In the genomic region with DNA sequence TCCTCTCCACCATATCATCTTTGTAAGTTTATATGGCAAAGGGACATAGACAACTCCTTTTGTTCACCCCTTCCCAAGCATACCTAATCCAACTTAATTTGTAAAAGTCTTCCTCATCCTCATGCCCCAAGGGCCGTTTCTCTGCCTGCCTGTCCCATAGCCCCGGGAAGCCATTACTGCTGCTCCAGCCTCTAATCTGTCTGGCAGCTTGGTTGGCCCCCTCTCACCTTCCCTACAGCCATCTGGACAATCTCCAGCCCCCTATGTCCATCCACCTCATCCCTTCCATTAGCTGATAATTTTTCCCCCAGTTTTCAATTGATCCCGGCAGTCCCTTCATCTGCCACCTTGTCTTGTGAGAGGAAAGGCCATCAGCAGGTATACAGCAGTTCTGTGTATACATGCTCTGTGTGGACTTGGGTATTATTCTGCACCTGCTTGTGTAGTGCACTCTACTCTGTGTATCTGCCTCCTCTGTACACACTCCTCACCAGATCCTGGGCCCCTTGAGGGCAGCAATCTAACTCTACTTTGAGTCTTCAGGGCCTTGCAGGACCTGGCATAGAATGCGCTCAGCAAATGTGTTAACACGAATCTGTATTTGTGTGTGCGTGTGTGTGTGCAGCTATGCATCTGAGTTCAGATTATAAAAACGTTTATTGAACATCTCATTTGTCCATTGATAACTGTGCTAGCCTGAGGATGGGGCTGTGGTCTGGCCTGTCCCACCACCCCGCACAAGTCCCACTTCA, we compare ENCODE assay signal across 8 cellular contexts. TPM values are rescaled to one million over a fixed set of nuclear protein-coding genes. Genes with fewer than 3 reads are reported as not detected.
DNase-seq lines count a peak whose midpoint lies in the region; ATAC-seq, FAIRE-seq and TF ChIP-seq lines count a peak whose summit lies in the region.

No MANE protein-coding gene starts in this region.

- no peaks in the 10 kb centered on the region for H3K9me3 Mint-ChIP-seq in activated naive CD8-positive, alpha-beta T cell treated with anti-CD3 and anti-CD28 coated beads, Interleukin-2, amount 50 U/mL, for 24 hours

- H3K9me3 ChIP-seq in keratinocyte (ENCODE audit: control insufficient read depth, low read depth, low read length), result no peaks in the 10 kb centered on the region
- no peaks in the 10 kb centered on the region for H3K9me3 ChIP-seq in thoracic aorta

- ATAC-seq in activated naive CD8-positive, alpha-beta T cell treated with anti-CD3 and anti-CD28 coated beads, Interleukin-2, amount 50 U/mL, for 24 hours, result no peak
- ATAC-seq in thoracic aorta (ENCODE audit: insufficient number of reproducible peaks, low FRiP score, low read depth), result no peak
- no peak for ATAC-seq in HG03521 (IDR thresholded peaks at IDR 0.05; ENCODE audit: unreplicated experiment)
- no peak for ATAC-seq in HG03342 (IDR thresholded peaks at IDR 0.05; ENCODE audit: unreplicated experiment)

- H4K20me1 ChIP-seq in keratinocyte (ENCODE audit: control insufficient read depth, extremely low read depth, insufficient read depth, low read length), result no peaks in the 10 kb centered on the region

- TF ChIP-seq CTCF in keratinocyte (optimal IDR thresholded peaks at IDR 0.05 in 1 of 3, IDR thresholded peaks at IDR 0.05 in 1 of 3, conservative IDR thresholded peaks at IDR 0.05 in 1 of 3; ENCODE audit: extremely low read depth in 1 of 3, insufficient read depth in 2 of 3, low read length in 3 of 3), result no peak
- no peak for TF ChIP-seq CTCF in thoracic aorta (IDR thresholded peaks at IDR 0.05)

- H3K9ac ChIP-seq in keratinocyte (ENCODE audit: control insufficient read depth, extremely low read depth, insufficient read depth, low read length), result peak overlapping the region; percentile 73

- H3K4me2 ChIP-seq in keratinocyte (ENCODE audit: control insufficient read depth, extremely low read depth, insufficient read depth, low read depth, low read length), result peak overlapping the region; percentile 85

- dilution Hi-C loops in keratinocyte (cut with MboI; ENCODE audit: extremely low pct_ligation_motif_present, low sequenced_read_pairs), result no loop called here

- H3K9me1 ChIP-seq in keratinocyte (ENCODE audit: control insufficient read depth, extremely low read depth, insufficient read depth, low read length), result no peaks in the 10 kb centered on the region

- H3K27me3 Mint-ChIP-seq in activated naive CD8-positive, alpha-beta T cell treated with anti-CD3 and anti-CD28 coated beads, Interleukin-2, amount 50 U/mL, for 24 hours, result no peaks in the 10 kb centered on the region

- no peaks in the 10 kb centered on the region for H3K36me3 ChIP-seq in keratinocyte (ENCODE audit: control insufficient read depth in 2 of 2, extremely low read depth in 1 of 2, insufficient read depth in 2 of 2, low read length in 2 of 2)
- no peaks in the 10 kb centered on the region for H3K36me3 ChIP-seq in thoracic aorta

- H3K27ac ChIP-seq in keratinocyte (ENCODE audit: control insufficient read depth, insufficient read depth, low read length) (peak overlapping the region; percentile 98), thoracic aorta (peak overlapping the region; percentile 100)

- DNase-seq in GDM1 (lab: John Stamatoyannopoulos, UW), result peak; percentile 59
- DNase-seq in NCI-H1436 treated with DMSO at 0.1 percent for 48 hours (lab: John Stamatoyannopoulos, UW), result peak; percentile 89
- no peak for DNase-seq in activated naive CD8-positive, alpha-beta T cell treated with anti-CD3 and anti-CD28 coated beads, Interleukin-2, amount 50 U/mL, for 24 hours
- DNase-seq in keratinocyte (ENCODE audit: low read depth, low spot score), result no peak
- no peak for DNase-seq in thoracic aorta (ENCODE audit: low spot score)
- DNase-seq in stimulated activated CD4-positive, alpha-beta T cell treated with anti-CD3 and anti-CD28 coated beads, Interleukin-4, amount 100 ng/mL, for 24 hours, result no peak

- FAIRE-seq in keratinocyte (lab: Jason Lieb, UNC), result no peak

- H3K27ac Mint-ChIP-seq in activated naive CD8-positive, alpha-beta T cell treated with anti-CD3 and anti-CD28 coated beads, Interleukin-2, amount 50 U/mL, for 24 hours, result peak overlapping the region; percentile 95

- H3K4me1 ChIP-seq in keratinocyte (ENCODE audit: control insufficient read depth, extremely low read depth, insufficient read depth, low read length), result peaks cover 39% of the 10 kb centered on the region
- H3K4me1 ChIP-seq in thoracic aorta (ENCODE audit: control insufficient read depth in 1 of 2, low read depth in 2 of 2), result peaks cover 40 to 63% of the 10 kb centered on the region in 2 donors

- H3K4me3 Mint-ChIP-seq in activated naive CD8-positive, alpha-beta T cell treated with anti-CD3 and anti-CD28 coated beads, Interleukin-2, amount 50 U/mL, for 24 hours, result peak overlapping the region; percentile 65

- H3K4me1 Mint-ChIP-seq in activated naive CD8-positive, alpha-beta T cell treated with anti-CD3 and anti-CD28 coated beads, Interleukin-2, amount 50 U/mL, for 24 hours, result peaks cover 74% of the 10 kb centered on the region

- H3K27me3 ChIP-seq in keratinocyte (ENCODE audit: control insufficient read depth, extremely low read depth, insufficient read depth, low read length), result no peaks in the 10 kb centered on the region
- no peaks in the 10 kb centered on the region for H3K27me3 ChIP-seq in thoracic aorta (replicated peaks; ENCODE audit: insufficient read depth)

- H3K79me2 ChIP-seq in keratinocyte (ENCODE audit: control insufficient read depth, insufficient read depth, low read length), result peaks cover 12% of the 10 kb centered on the region

- H3K36me3 Mint-ChIP-seq in activated naive CD8-positive, alpha-beta T cell treated with anti-CD3 and anti-CD28 coated beads, Interleukin-2, amount 50 U/mL, for 24 hours (ENCODE audit: low read depth), result peaks cover 2% of the 10 kb centered on the region

- H2AFZ ChIP-seq in keratinocyte (ENCODE audit: control insufficient read depth, low read length), result no peak overlapping the region

- H3K4me3 ChIP-seq in keratinocyte (ENCODE audit: control insufficient read depth in 2 of 3, extremely low read depth in 1 of 3, insufficient read depth in 2 of 3, low read depth in 1 of 3, low read length in 3 of 3) (no peak overlapping the region), thoracic aorta (peak overlapping the region; percentile 87)

RNA-seq across cellular contexts. Expression of a gene that starts 3.7 kb away (rescaled TPM):
- 8.7 to 11.5 TPM (median 9.3 TPM) in 3 replicates for polyA plus RNA-seq in keratinocyte
- polyA plus RNA-seq in keratinocyte (2011; ENCODE audit: low read depth), result 13.9 TPM
- polyA plus RNA-seq in keratinocyte (2011; cell fraction: cytosol; rRNA removed), result 9.2 and 17.8 TPM in 2 replicates
- polyA plus RNA-seq in keratinocyte (2011; cell fraction: nucleus; rRNA removed), result 32.8 and 43.7 TPM in 2 replicates
- polyA plus RNA-seq in keratinocyte (2012; ENCODE audit: low replicate concordance), result 19.5 and 20.9 TPM in 2 replicates
- polyA minus RNA-seq in keratinocyte, result 7.3 to 38.8 TPM (median 10.3 TPM) in 3 replicates
- 25.7 TPM for polyA minus RNA-seq in keratinocyte (2011; cell fraction: cytosol; rRNA and poly(A)+ RNA removed)
- polyA minus RNA-seq in keratinocyte (2011; cell fraction: nucleus; rRNA and poly(A)+ RNA removed), result 18.3 and 27.6 TPM in 2 replicates
- total RNA-seq in thoracic aorta, result 100 to 1,000 TPM in 1 of 2 donors, 10 to 100 TPM in 1; 76.1 to 101 TPM

Comparison
In these comparisons a context has a peak if more than half of its experiments do, and no peak if none do; other contexts are left out.
1. DNase-seq: peak in GDM1 (single experiment) and NCI-H1436 treated with DMSO at 0.1 percent for 48 hours (single experiment); none in activated naive CD8-positive, alpha-beta T cell treated with anti-CD3 and anti-CD28 coated beads, Interleukin-2, amount 50 U/mL, for 24 hours (single experiment), keratinocyte (single experiment), thoracic aorta (single experiment) and stimulated activated CD4-positive, alpha-beta T cell treated with anti-CD3 and anti-CD28 coated beads, Interleukin-4, amount 100 ng/mL, for 24 hours (single experiment).